Comparison of ENCODE assay signal across 8 cellular contexts in genomic region chr20:44080646-44081267, GRCh38.
DNase-seq lines count a peak whose midpoint lies in the region; ATAC-seq and TF ChIP-seq lines count a peak whose summit lies in the region.

No MANE protein-coding gene starts in this region.

- DNase-seq in NCI-H2196 treated with DMSO at 0.1 percent for 48 hours (lab: John Stamatoyannopoulos, UW; ENCODE audit: unreplicated experiment): peak; percentile 49
- peak; percentile 85 for DNase-seq in cerebellar cortex (ENCODE audit: low spot score)
- DNase-seq in left lobe of liver (ENCODE audit: low spot score): peak; percentile 75
- DNase-seq in stimulated activated CD4-positive, alpha-beta T cell treated with anti-CD3 and anti-CD28 coated beads, TNF-alpha, amount 100 ng/mL, for 1 hour (ENCODE audit: low read depth in 3 of 3, low spot score in 1 of 3): peak; percentile 54 to 59 (median 55)

- TF ChIP-seq CTCF in GM12873 (IDR thresholded peaks at IDR 0.05; ENCODE audit: insufficient read depth, low read depth, low read length, missing control alignments): peak; percentile 99

- ATAC-seq in HG03066 (IDR thresholded peaks at IDR 0.05; ENCODE audit: low read depth, unreplicated experiment) (peak; percentile 70), left lobe of liver (peak; percentile 99), GM19023 (IDR thresholded peaks at IDR 0.05; ENCODE audit: unreplicated experiment) (no peak)
- peak; percentile 93 to 97 for ATAC-seq in activated CD4-positive, CD25-positive, alpha-beta regulatory T cell treated with anti-CD3 and anti-CD28 coated beads, Interleukin-2, amount 50 U/mL, for 24 hours
